Comparison of ENCODE assay signal across 21 cellular contexts in the genomic region with DNA sequence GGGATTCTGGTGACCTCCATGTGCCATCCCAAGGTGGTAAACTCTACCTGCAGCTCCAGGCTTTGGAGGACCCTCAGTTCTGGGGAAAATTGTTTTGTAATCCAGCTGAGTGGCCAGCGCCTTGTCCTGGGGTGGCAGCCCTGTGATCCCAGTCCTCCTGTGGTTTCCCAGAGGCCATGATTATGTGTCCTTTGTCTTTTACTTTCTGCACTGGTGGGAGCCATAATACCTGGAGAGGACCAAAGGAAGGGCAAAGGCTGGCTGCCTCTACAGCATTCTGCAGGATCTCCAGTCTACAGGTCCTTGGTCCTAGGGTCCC.
DNase-seq lines count a peak whose midpoint lies in the region; ATAC-seq, FAIRE-seq and TF ChIP-seq lines count a peak whose summit lies in the region.
"Had no signal": no experiment of that assay in that cellular context is flagged by ENCODE, and none has a peak within 500 bp of the region (broad histone marks: within the 10 kb centered on the region; RNA-seq: fewer than 3 reads in every experiment).

No MANE protein-coding gene starts in this region.

- 97 to 100% methylated on average over 1 of the region's 1 CpG for WGBS in sigmoid colon, 2 donors

- peaks cover 4% of the 10 kb centered on the region for H3K36me3 Mint-ChIP-seq in activated CD4-positive, alpha-beta T cell treated with anti-CD3 and anti-CD28 coated beads, Interleukin-2, amount 10 ng/mL, durations not matched to agents 24 days and 14 days (ENCODE audit: low read depth)

- DNase-seq in activated CD4-positive, alpha-beta T cell treated with anti-CD3 and anti-CD28 coated beads, Interleukin-2, amount 10 ng/mL, durations not matched to agents 24 days and 14 days = peak; percentile 13
- DNase-seq in activated CD4-positive, alpha-beta T cell treated with anti-CD3 and anti-CD28 coated beads for 1 hour = no peak
- DNase-seq in Peyer's patch = peak in 2 of 3 donors; percentile 4 to 24
- DNase-seq in ecto neural progenitor cell (ENCODE audit: low spot score) = peak; percentile 19
- peak; percentile 41 for DNase-seq in sigmoid colon
- DNase-seq in frontal cortex (ENCODE audit: low spot score in 2 of 2) = no peak
- no peak for DNase-seq in NCI-H510A (lab: John Stamatoyannopoulos, UW)
- no peak for DNase-seq in foreskin keratinocyte
- DNase-seq: Calu3, DMS153, DND-41, Kasumi-1, MV-4-11, NCI-H2029, NCI-H446 treated with DMSO at 0.1 percent for 48 hours, NCI-H526 treated with DMSO at 0.1 percent for 48 hours, SHP77 treated with DMSO at 0.1 percent for 48 hours had no signal

- no peaks in the 10 kb centered on the region for H3K4me1 ChIP-seq in Peyer's patch
- peaks cover 0 to 12% (median 0%) of the 10 kb centered on the region in 4 donors for H3K4me1 ChIP-seq in sigmoid colon
- H3K4me1 ChIP-seq in foreskin keratinocyte = no peaks in the 10 kb centered on the region

- intact Hi-C loops in activated CD4-positive, alpha-beta T cell treated with anti-CD3 and anti-CD28 coated beads, Interleukin-2, amount 10 ng/mL, durations not matched to agents 24 days and 14 days (cut with micrococcal nuclease) = no loop called here
- intact Hi-C loops in sigmoid colon (cut with DNase I) = no loop called here

- peaks cover 19% of the 10 kb centered on the region for H3K4me1 Mint-ChIP-seq in activated CD4-positive, alpha-beta T cell treated with anti-CD3 and anti-CD28 coated beads, Interleukin-2, amount 10 ng/mL, durations not matched to agents 24 days and 14 days

- no peak overlapping the region for H3K4me3 Mint-ChIP-seq in activated CD4-positive, alpha-beta T cell treated with anti-CD3 and anti-CD28 coated beads, Interleukin-2, amount 10 ng/mL, durations not matched to agents 24 days and 14 days

- TF ChIP-seq POLR2A in Peyer's patch (IDR thresholded peaks at IDR 0.05) (no peak), sigmoid colon (IDR thresholded peaks at IDR 0.05) (no peak)

- no peak for FAIRE-seq in frontal cortex (lab: Jason Lieb, UNC)
- FAIRE-seq: H1, HepG2 had no signal

- H3K36me3 ChIP-seq in Peyer's patch (no peaks in the 10 kb centered on the region), sigmoid colon (no peaks in the 10 kb centered on the region)

- TF ChIP-seq EP300 in sigmoid colon (IDR thresholded peaks at IDR 0.05) = no peak

- no peak overlapping the region for H3K27ac Mint-ChIP-seq in activated CD4-positive, alpha-beta T cell treated with anti-CD3 and anti-CD28 coated beads, Interleukin-2, amount 10 ng/mL, durations not matched to agents 24 days and 14 days

- no peaks in the 10 kb centered on the region for H3K9me3 ChIP-seq in Peyer's patch
- no peaks in the 10 kb centered on the region for H3K9me3 ChIP-seq in sigmoid colon

- H3K27me3 ChIP-seq in Peyer's patch = no peaks in the 10 kb centered on the region
- no peaks in the 10 kb centered on the region for H3K27me3 ChIP-seq in sigmoid colon
- H3K27me3 ChIP-seq in foreskin keratinocyte = no peaks in the 10 kb centered on the region

- H3K27ac ChIP-seq in Peyer's patch (no peak overlapping the region), sigmoid colon (no peak overlapping the region), foreskin keratinocyte (no peak overlapping the region)
- H3K27ac ChIP-seq: 22Rv1 had no signal

- no peak for ATAC-seq in foreskin keratinocyte
- ATAC-seq: HepG2 had no signal

- H3K9me3 Mint-ChIP-seq in activated CD4-positive, alpha-beta T cell treated with anti-CD3 and anti-CD28 coated beads, Interleukin-2, amount 10 ng/mL, durations not matched to agents 24 days and 14 days = no peaks in the 10 kb centered on the region

- H3K4me3 ChIP-seq in Peyer's patch = no peak overlapping the region
- no peak overlapping the region for H3K4me3 ChIP-seq in sigmoid colon

- H3K27me3 Mint-ChIP-seq in activated CD4-positive, alpha-beta T cell treated with anti-CD3 and anti-CD28 coated beads, Interleukin-2, amount 10 ng/mL, durations not matched to agents 24 days and 14 days = no peaks in the 10 kb centered on the region
- H3K27me3 Mint-ChIP-seq: B cell had no signal

- TF ChIP-seq CTCF in Peyer's patch (IDR thresholded peaks at IDR 0.05) (no peak), sigmoid colon (IDR thresholded peaks at IDR 0.05) (no peak), foreskin keratinocyte (conservative IDR thresholded peaks at IDR 0.05) (no peak)

Comparison
In these comparisons a context has a peak if more than half of its experiments do, and no peak if none do; other contexts are left out.
1. DNase-seq: peak in activated CD4-positive, alpha-beta T cell treated with anti-CD3 and anti-CD28 coated beads, Interleukin-2, amount 10 ng/mL, durations not matched to agents 24 days and 14 days (single experiment), Peyer's patch (2 of 3), ecto neural progenitor cell (single experiment) and sigmoid colon (single experiment); none in activated CD4-positive, alpha-beta T cell treated with anti-CD3 and anti-CD28 coated beads for 1 hour (single experiment), frontal cortex (0 of 2), NCI-H510A (single experiment) and foreskin keratinocyte (0 of 2).